8 cellular contexts compared by ENCODE assay signal in the genomic region with DNA sequence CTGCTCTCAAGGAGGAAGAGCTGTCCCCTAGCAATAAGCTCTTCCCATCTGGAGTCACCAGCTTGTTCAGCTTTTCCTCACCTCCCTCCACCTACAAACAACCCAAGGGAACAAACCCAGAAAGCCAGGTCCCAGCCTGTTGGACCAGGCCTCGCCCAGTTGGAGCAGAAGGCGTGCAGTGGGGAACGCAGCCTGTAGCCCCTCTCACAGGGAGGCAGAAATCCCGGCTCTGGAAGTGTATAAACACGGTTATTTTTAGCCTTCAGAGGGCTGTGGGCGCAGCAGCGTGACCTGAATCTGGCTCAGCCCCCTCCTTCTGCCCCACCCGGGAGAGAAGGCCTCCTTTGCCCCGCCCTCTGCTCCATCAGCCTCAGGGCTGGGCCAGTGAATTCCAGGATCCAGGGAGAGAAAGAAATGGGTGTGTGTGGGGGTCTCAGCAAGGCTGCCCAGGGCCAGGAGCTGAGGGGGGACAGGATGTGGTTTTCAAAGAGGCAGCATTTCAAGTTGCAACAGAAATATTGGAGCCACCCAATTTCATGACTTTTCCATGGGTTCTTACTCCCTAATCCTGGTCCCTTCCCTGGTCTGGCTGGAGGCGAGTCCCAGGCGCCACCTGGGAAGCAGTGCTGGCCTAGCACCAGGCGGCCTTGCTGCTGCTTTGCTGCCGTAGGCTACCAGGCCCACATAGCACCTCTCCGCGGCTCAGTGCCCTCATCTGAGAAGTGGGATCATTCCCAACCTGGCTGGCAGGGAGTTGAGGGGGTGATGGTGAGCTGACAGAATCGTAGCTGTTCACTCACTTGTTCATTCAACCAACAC. TPM values are rescaled to one million over a fixed set of nuclear protein-coding genes. Genes with fewer than 3 reads are reported as not detected.
A peak's percentile ranks its signal among the peaks of the same experiment; 100 is the strongest.
DNase-seq lines count a peak whose midpoint lies in the region; ATAC-seq and TF ChIP-seq lines count a peak whose summit lies in the region.

No MANE protein-coding gene starts in this region.

- H3K4me1 ChIP-seq in cardiac muscle cell (ENCODE audit: low read depth) = peaks cover 65% of the 10 kb centered on the region

- peak overlapping the region; percentile 92 for H3K27ac ChIP-seq in cardiac muscle cell

- H3K27me3 ChIP-seq in cardiac muscle cell = no peaks in the 10 kb centered on the region

- in situ Hi-C loops in G401 (cut with HindIII; ENCODE audit: low sequenced_read_pairs) = no loop called here

- ATAC-seq in SK-N-SH treated with all-trans-retinoic acid at 6 μM for 48 hours = peak; percentile 31
- ATAC-seq in GM18907 (IDR thresholded peaks at IDR 0.05; ENCODE audit: unreplicated experiment) = no peak
- ATAC-seq in GM21515 (IDR thresholded peaks at IDR 0.05; ENCODE audit: unreplicated experiment) = no peak

- TF ChIP-seq CTCF in cardiac muscle cell (IDR thresholded peaks at IDR 0.05; ENCODE audit: low read depth, low read length) = no peak

- no peaks in the 10 kb centered on the region for H3K36me3 ChIP-seq in cardiac muscle cell

- H3K4me3 ChIP-seq in cardiac muscle cell = no peak overlapping the region

- DNase-seq in G401 (ENCODE audit: low spot score) (peak; percentile 79), cardiac muscle cell (ENCODE audit: low read depth in 1 of 2, low spot score in 1 of 2) (peak; percentile 34 to 81), putamen (ENCODE audit: low spot score) (peak; percentile 77), SKM-1 (lab: John Stamatoyannopoulos, UW; ENCODE audit: unreplicated experiment) (no peak), NCI-H526 treated with DMSO at 0.1 percent for 48 hours (lab: John Stamatoyannopoulos, UW) (no peak)

- H3K9me3 ChIP-seq in cardiac muscle cell (ENCODE audit: low read depth) = no peaks in the 10 kb centered on the region

TF ChIP-seq in SK-N-SH treated with all-trans-retinoic acid at 6 μM for 48 hours, 23 proteins besides CTCF, POLR2A, EP300 and RAD21:
- TF ChIP-seq TOX (CRISPR knock-in tag; IDR thresholded peaks at IDR 0.05; ENCODE audit: borderline replicate concordance) (no peak), CSDC2 (CRISPR knock-in tag; IDR thresholded peaks at IDR 0.05) (no peak), GLIS3 (CRISPR knock-in tag; IDR thresholded peaks at IDR 0.05) (no peak), BACH2 (CRISPR knock-in tag; IDR thresholded peaks at IDR 0.05; ENCODE audit: borderline replicate concordance) (no peak), ZNF8 (CRISPR knock-in tag; IDR thresholded peaks at IDR 0.05) (no peak), ESRRG (CRISPR knock-in tag; IDR thresholded peaks at IDR 0.05) (no peak), PPARA (CRISPR knock-in tag; IDR thresholded peaks at IDR 0.05; ENCODE audit: borderline replicate concordance) (no peak), ZC3H10 (CRISPR knock-in tag; IDR thresholded peaks at IDR 0.05) (no peak), ZNF565 (CRISPR knock-in tag; conservative IDR thresholded peaks at IDR 0.05; ENCODE audit: low read depth) (no peak), TCF4 (CRISPR knock-in tag; IDR thresholded peaks at IDR 0.05; ENCODE audit: borderline replicate concordance) (no peak)
- TF ChIP-seq, protein P1, sequence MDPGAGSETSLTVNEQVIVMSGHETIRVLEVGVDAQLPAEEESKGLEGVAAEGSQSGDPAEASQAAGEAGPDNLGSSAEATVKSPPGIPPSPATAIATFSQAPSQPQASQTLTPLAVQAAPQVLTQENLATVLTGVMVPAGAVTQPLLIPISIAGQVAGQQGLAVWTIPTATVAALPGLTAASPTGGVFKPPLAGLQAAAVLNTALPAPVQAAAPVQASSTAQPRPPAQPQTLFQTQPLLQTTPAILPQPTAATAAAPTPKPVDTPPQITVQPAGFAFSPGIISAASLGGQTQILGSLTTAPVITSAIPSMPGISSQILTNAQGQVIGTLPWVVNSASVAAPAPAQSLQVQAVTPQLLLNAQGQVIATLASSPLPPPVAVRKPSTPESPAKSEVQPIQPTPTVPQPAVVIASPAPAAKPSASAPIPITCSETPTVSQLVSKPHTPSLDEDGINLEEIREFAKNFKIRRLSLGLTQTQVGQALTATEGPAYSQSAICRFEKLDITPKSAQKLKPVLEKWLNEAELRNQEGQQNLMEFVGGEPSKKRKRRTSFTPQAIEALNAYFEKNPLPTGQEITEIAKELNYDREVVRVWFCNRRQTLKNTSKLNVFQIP (CRISPR knock-in tag; IDR thresholded peaks at IDR 0.05; ENCODE audit: borderline replicate concordance, low read depth) = no peak

RNA-seq across cellular contexts. Expression of a gene that starts 33.5 kb away (rescaled TPM):
- 2.3 and 5.0 TPM in 2 replicates for total RNA-seq in G401 (2014; rRNA removed; shearing (Covaris generic))
- 57.1 and 78.8 TPM in 2 replicates for total RNA-seq in cardiac muscle cell
- 48.2 and 57.7 TPM in 2 replicates for polyA plus RNA-seq in cardiac muscle cell

Comparison
In these comparisons a context has a peak if more than half of its experiments do, and no peak if none do; other contexts are left out.
1. DNase-seq: peak in G401 (single experiment), cardiac muscle cell (2 of 2) and putamen (single experiment); none in SKM-1 (single experiment) and NCI-H526 treated with DMSO at 0.1 percent for 48 hours (single experiment).